In the genomic region with DNA sequence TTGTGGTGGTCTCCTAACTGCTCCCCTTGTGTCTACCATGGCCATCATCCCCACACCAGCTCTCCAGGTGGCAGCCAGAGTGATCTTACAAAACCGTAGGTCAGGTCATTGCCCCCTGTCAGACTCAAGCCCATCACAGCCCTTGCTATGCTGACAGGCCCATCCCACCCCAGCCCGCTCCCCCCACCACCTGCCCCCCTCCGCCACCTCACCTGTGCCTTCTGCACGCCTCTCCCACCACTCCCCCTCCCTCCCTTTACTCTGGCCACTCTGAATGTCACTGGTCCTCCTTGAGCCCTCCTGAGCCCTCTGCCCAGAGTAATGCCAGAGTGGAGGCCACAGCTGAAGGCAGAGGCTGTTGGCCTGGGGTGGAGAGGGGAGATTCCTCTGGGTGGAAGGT, we compare ENCODE assay signal across 10 cellular contexts. TPM values are rescaled to one million over a fixed set of nuclear protein-coding genes. Genes with fewer than 3 reads are reported as not detected.
DNase-seq lines count a peak whose midpoint lies in the region; ATAC-seq and TF ChIP-seq lines count a peak whose summit lies in the region.
"Had no signal": no experiment of that assay in that cellular context is flagged by ENCODE, and none has a peak within 500 bp of the region (broad histone marks: within the 10 kb centered on the region; RNA-seq: fewer than 3 reads in every experiment).

No MANE protein-coding gene starts in this region.

- ATAC-seq in body of pancreas: no peak
- no peak for ATAC-seq in HG03095 (IDR thresholded peaks at IDR 0.05; ENCODE audit: unreplicated experiment)
- no peak for ATAC-seq in HG03432 (IDR thresholded peaks at IDR 0.05; ENCODE audit: unreplicated experiment)

- peak overlapping the region; percentile 55 for H3K4me3 ChIP-seq in H7 (ENCODE audit: insufficient read depth, low read depth, low read length)
- no peak overlapping the region for H3K4me3 ChIP-seq in body of pancreas
- H3K4me3 ChIP-seq in muscle layer of duodenum (ENCODE audit: low read depth in 1 of 2, low read length in 2 of 2): peak overlapping the region; percentile 94 to 96

- 84 to 88% methylated on average over 4 of the region's 4 CpGs for WGBS in body of pancreas, 2 donors

- DNase-seq in H7: peak; percentile 61
- no peak for DNase-seq in body of pancreas
- DNase-seq in NCI-H446 treated with DMSO at 0.1 percent for 48 hours (lab: John Stamatoyannopoulos, UW): no peak
- DNase-seq in germinal center (ENCODE audit: low spot score): no peak

- intact Hi-C loops in body of pancreas (cut with DNase I): loop anchor here (5.0 kb wide), 1 partner anchor 211 kb away; no protein-coding TSS in a partner anchor

- H3K4me1 ChIP-seq in body of pancreas: peaks cover 34% of the 10 kb centered on the region
- H3K4me1 ChIP-seq in muscle layer of duodenum (ENCODE audit: control insufficient read depth in 1 of 2, insufficient read depth in 2 of 2, low read length in 2 of 2): peaks cover 3 to 35% of the 10 kb centered on the region in 2 donors

- no peaks in the 10 kb centered on the region; the same call in 1 of the 2 replicates for H3K27me3 ChIP-seq in H7 (ENCODE audit: control insufficient read depth, insufficient read depth, low read length)
- no peaks in the 10 kb centered on the region for H3K27me3 ChIP-seq in body of pancreas
- H3K27me3 ChIP-seq in muscle layer of duodenum (ENCODE audit: low read depth, low read length): no peaks in the 10 kb centered on the region

- no peak for TF ChIP-seq POLR2A in body of pancreas (IDR thresholded peaks at IDR 0.05)

- H3K27ac ChIP-seq in 22Rv1: peak overlapping the region; percentile 80
- H3K27ac ChIP-seq in body of pancreas: peak overlapping the region in 3 of 4 donors; percentile 68 to 88 (median 87)
- peak overlapping the region; percentile 67 for H3K27ac ChIP-seq in muscle layer of duodenum (ENCODE audit: low read length)

- H3K36me3 ChIP-seq in H7 (replicated peaks; ENCODE audit: control insufficient read depth, insufficient read depth, low read length) (peaks cover 2% of the 10 kb centered on the region; the same call in 1 of the 2 replicates), body of pancreas (replicated peaks in 1 of 2; ENCODE audit: insufficient read depth in 1 of 2, low read depth in 2 of 2) (no peaks in the 10 kb centered on the region), muscle layer of duodenum (ENCODE audit: control insufficient read depth in 1 of 2, insufficient read depth in 2 of 2, low read length in 2 of 2) (peaks cover 0 to 9% of the 10 kb centered on the region in 2 donors)

- TF ChIP-seq CTCF in 22Rv1 (IDR thresholded peaks at IDR 0.05) (no peak), body of pancreas (IDR thresholded peaks at IDR 0.05) (no peak)

- no peaks in the 10 kb centered on the region for H3K9me3 ChIP-seq in body of pancreas
- H3K9me3 ChIP-seq in muscle layer of duodenum (ENCODE audit: control insufficient read depth in 1 of 2, low read length in 2 of 2): no peaks in the 10 kb centered on the region

RNA-seq across cellular contexts. Expression of a gene that starts 28.5 kb away (rescaled TPM):
- total RNA-seq in H7 (2014; rRNA removed; shearing (Covaris generic)): not detected in 2 replicates
- not detected for total RNA-seq in body of pancreas
- total RNA-seq: M059J, pulmonary artery endothelial cell had no signal

RNA-seq across cellular contexts. Expression of a gene that starts 44.6 kb away (rescaled TPM):
- total RNA-seq in H7 (2014; rRNA removed; shearing (Covaris generic)): not detected in 2 replicates
- not detected for total RNA-seq in body of pancreas
- total RNA-seq: M059J, pulmonary artery endothelial cell had no signal

Comparison
In these comparisons a context has a peak if more than half of its experiments do, and no peak if none do; other contexts are left out.
1. H3K4me3 ChIP-seq: peak in H7 (single experiment) and muscle layer of duodenum (2 of 2); none in body of pancreas (0 of 2).
2. Peak in every context shown above with its lines, with median percentiles within 50 percentile points of each other: H3K27ac ChIP-seq.